ENCODE assay signal across 16 cellular contexts in the genomic region with DNA sequence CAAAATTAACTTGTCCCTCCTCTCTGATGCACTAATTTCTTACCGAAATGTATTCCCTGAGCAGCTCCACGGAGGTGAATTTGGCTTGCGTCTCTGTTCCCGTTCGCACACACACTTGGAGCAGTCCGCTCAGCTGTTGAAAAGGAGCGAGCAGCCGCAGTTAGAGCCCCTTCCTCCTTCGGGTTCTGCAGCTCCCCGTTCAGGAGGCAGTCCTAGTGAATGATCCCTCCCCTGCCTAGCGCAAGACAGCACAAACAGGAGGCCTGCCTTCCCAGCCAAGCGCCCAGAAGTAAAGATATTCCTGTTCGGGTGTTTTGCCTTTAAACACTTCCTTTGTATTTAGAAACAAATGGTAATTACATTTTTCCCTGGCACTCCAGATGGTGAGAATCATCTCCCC.
"Had no signal": no experiment of that assay in that cellular context is flagged by ENCODE, and none has a peak within 500 bp of the region (broad histone marks: within the 10 kb centered on the region; RNA-seq: fewer than 3 reads in every experiment).

No MANE protein-coding gene starts in this region.

- ATAC-seq: left colon, left ventricle myocardium superior, right cardiac atrium had no signal

- H3K4me1 Mint-ChIP-seq: nephron had no signal

- H3K27me3 ChIP-seq: upper lobe of left lung, vagina had no signal

- DNase-seq: esophagus squamous epithelium; foreskin fibroblast; left colon; left ventricle myocardium superior; mesendoderm; naive B cell; right cardiac atrium; stimulated activated CD4-positive, alpha-beta T cell treated with anti-CD3 and anti-CD28 coated beads, Interleukin-2, amount 100 ng/mL, for 48 hours; stimulated activated naive CD4-positive, alpha-beta T cell treated with Interleukin-2 at 50 U/mL for 16 hours; tibial artery; upper lobe of left lung had no signal

- H3K27me3 Mint-ChIP-seq: progenitor cell of endocrine pancreas had no signal

- H3K36me3 Mint-ChIP-seq: naive B cell had no signal

- H3K27ac ChIP-seq: esophagus squamous epithelium, neutrophil, tibial artery, upper lobe of left lung, vagina had no signal

- H3K9me3 Mint-ChIP-seq: dendritic cell treated with granulocyte-macrophage colony-stimulating factor and Interleukin-4, amounts not matched to agents 40 ng/mL and 50 ng/mL, for 4 days; nephron had no signal

- H3K4me1 ChIP-seq: esophagus squamous epithelium, tibial artery, upper lobe of left lung, vagina had no signal

- H3K4me3 Mint-ChIP-seq: dendritic cell treated with granulocyte-macrophage colony-stimulating factor and Interleukin-4, amounts not matched to agents 40 ng/mL and 50 ng/mL, for 4 days; nephron had no signal

- H3K27ac Mint-ChIP-seq: dendritic cell treated with granulocyte-macrophage colony-stimulating factor and Interleukin-4, amounts not matched to agents 40 ng/mL and 50 ng/mL, for 4 days; naive B cell; nephron; progenitor cell of endocrine pancreas had no signal
